ENCODE assay signal across 8 cellular contexts in genomic region chr16:85026696-85027095, GRCh38. TPM values are rescaled to one million over a fixed set of nuclear protein-coding genes. Genes with fewer than 3 reads are reported as not detected.
DNase-seq lines count a peak whose midpoint lies in the region; ATAC-seq and TF ChIP-seq lines count a peak whose summit lies in the region.

No MANE protein-coding gene starts in this region.

- CTCF ChIA-PET in CD8-positive, alpha-beta T cell (lab: Charles Lee) = interaction anchor here (1.0 to 3.9 kb wide), 8 partner anchors 13 to 78 kb away, joined by 3 to 31 read pairs (median 6); partner anchors contain the start of gene ZDHHC7

- intact Hi-C loops in CD8-positive, alpha-beta T cell (cut with DNase I, micrococcal nuclease) = loop anchor here (1.0 to 10.0 kb wide), 6 partner anchors 15 to 1219 kb away; partner anchors contain the start of genes ZDHHC7 (in 2 of the 2), HSBP1 (in 1 of the 2) and MEAK7 (in 1 of the 2)
- intact Hi-C loops in ovary (cut with DNase I) = no loop called here
- intact Hi-C loops in aorta (cut with DNase I) = no loop called here

- H3K27ac Mint-ChIP-seq in CD8-positive, alpha-beta T cell = peak overlapping the region; percentile 81
- H3K27ac Mint-ChIP-seq in endothelial cell (ENCODE audit: unreplicated experiment) = no peak overlapping the region

- peak overlapping the region; percentile 88 for H3K4me3 Mint-ChIP-seq in CD8-positive, alpha-beta T cell
- peak overlapping the region; percentile 94 for H3K4me3 Mint-ChIP-seq in endothelial cell (ENCODE audit: unreplicated experiment)

- POLR2A ChIA-PET in CD8-positive, alpha-beta T cell (lab: Charles Lee) = interaction anchor here (0.8 to 3.3 kb wide), 7 partner anchors 10 to 64 kb away, joined by 3 to 37 read pairs (median 5); partner anchors contain the start of gene ZDHHC7

- H2AFZ ChIP-seq in OCI-LY3 (ENCODE audit: low read depth, low read length) = peak overlapping the region; percentile 80; the same call in 1 of the 2 replicates

- no peaks in the 10 kb centered on the region for H3K9me3 Mint-ChIP-seq in CD8-positive, alpha-beta T cell
- H3K9me3 Mint-ChIP-seq in endothelial cell (ENCODE audit: unreplicated experiment) = no peaks in the 10 kb centered on the region

- H3K79me2 ChIP-seq in OCI-LY3 (ENCODE audit: low read length) = no peaks in the 10 kb centered on the region

- no peaks in the 10 kb centered on the region for H3K36me3 ChIP-seq in CD8-positive, alpha-beta T cell (ENCODE audit: insufficient read depth, low read length)
- no peaks in the 10 kb centered on the region for H3K36me3 ChIP-seq in OCI-LY3 (replicated peaks; ENCODE audit: low read depth, low read length)
- no peaks in the 10 kb centered on the region for H3K36me3 ChIP-seq in ovary
- H3K36me3 ChIP-seq in aorta (ENCODE audit: control insufficient read depth in 1 of 2, insufficient read depth in 2 of 2, low read length in 1 of 2) = no peaks in the 10 kb centered on the region

- H3K4me3 ChIP-seq in CD8-positive, alpha-beta T cell (ENCODE audit: low read depth, low read length) = no peak overlapping the region
- H3K4me3 ChIP-seq in OCI-LY3 (ENCODE audit: low read length) = peak overlapping the region; percentile 88
- H3K4me3 ChIP-seq in ovary = peak overlapping the region; percentile 84
- H3K4me3 ChIP-seq in aorta (ENCODE audit: low read length in 2 of 2) = no peak overlapping the region

- peak overlapping the region; percentile 72 for H3K9ac ChIP-seq in OCI-LY3 (ENCODE audit: low read length)

- H3K9me3 ChIP-seq in CD8-positive, alpha-beta T cell (ENCODE audit: low read length) = no peaks in the 10 kb centered on the region
- H3K9me3 ChIP-seq in OCI-LY3 (ENCODE audit: insufficient read depth, low read length) (no peaks in the 10 kb centered on the region), ovary (no peaks in the 10 kb centered on the region), aorta (ENCODE audit: control insufficient read depth, low read length) (no peaks in the 10 kb centered on the region)

- peaks cover 8% of the 10 kb centered on the region for H3K36me3 Mint-ChIP-seq in CD8-positive, alpha-beta T cell
- peaks cover 3% of the 10 kb centered on the region for H3K36me3 Mint-ChIP-seq in endothelial cell (ENCODE audit: low read depth, unreplicated experiment)

- no peak overlapping the region for H3K27ac ChIP-seq in CD8-positive, alpha-beta T cell (ENCODE audit: low read depth, low read length)
- no peak overlapping the region for H3K27ac ChIP-seq in OCI-LY3 (ENCODE audit: low read length)
- H3K27ac ChIP-seq in ovary = no peak overlapping the region
- H3K27ac ChIP-seq in aorta (ENCODE audit: low read depth in 1 of 2, low read length in 2 of 2) = no peak overlapping the region

- H4K20me1 ChIP-seq in OCI-LY3 (ENCODE audit: insufficient read depth, low read length) = no peaks in the 10 kb centered on the region

- DNase-seq in CD8-positive, alpha-beta T cell = no peak
- DNase-seq in endothelial cell (ENCODE audit: low spot score) (no peak), ovary (no peak), aorta (no peak)
- no peak for DNase-seq in activated CD4-positive, alpha-beta T cell treated with anti-CD3 and anti-CD28 coated beads, Interleukin-2, amount 50 U/mL, for 4 hours

- WGBS in ovary, 3 donors = 51 to 55% (median 52%) methylated on average over 5 of the region's 5 CpGs
- WGBS in aorta, 2 donors = 63% methylated on average over 5 of the region's 5 CpGs

- no peaks in the 10 kb centered on the region for H3K27me3 ChIP-seq in CD8-positive, alpha-beta T cell (ENCODE audit: insufficient read depth, low read length)
- H3K27me3 ChIP-seq in OCI-LY3 (ENCODE audit: low read depth, low read length) (peaks cover 26% of the 10 kb centered on the region), ovary (no peaks in the 10 kb centered on the region), aorta (ENCODE audit: control insufficient read depth in 1 of 2, insufficient read depth in 2 of 2, low read length in 1 of 2) (no peaks in the 10 kb centered on the region)

- TF ChIP-seq POLR2A in ovary (IDR thresholded peaks at IDR 0.05) = no peak

- no peak for TF ChIP-seq EP300 in ovary (IDR thresholded peaks at IDR 0.05)

- H3K4me1 ChIP-seq in CD8-positive, alpha-beta T cell (ENCODE audit: insufficient read depth, low read length) = peaks cover 31% of the 10 kb centered on the region
- H3K4me1 ChIP-seq in OCI-LY3 (ENCODE audit: low read length) = peaks cover 23% of the 10 kb centered on the region
- peaks cover 9% of the 10 kb centered on the region for H3K4me1 ChIP-seq in ovary (ENCODE audit: insufficient read depth)
- no peaks in the 10 kb centered on the region for H3K4me1 ChIP-seq in aorta (ENCODE audit: control insufficient read depth in 1 of 2, insufficient read depth in 2 of 2, low read length in 2 of 2)

- no peaks in the 10 kb centered on the region for H3K27me3 Mint-ChIP-seq in CD8-positive, alpha-beta T cell (ENCODE audit: low read depth)
- H3K27me3 Mint-ChIP-seq in endothelial cell (ENCODE audit: unreplicated experiment) = peaks cover 2% of the 10 kb centered on the region

- H3K4me1 Mint-ChIP-seq in CD8-positive, alpha-beta T cell (ENCODE audit: low read depth) = peaks cover 42% of the 10 kb centered on the region
- peaks cover 17% of the 10 kb centered on the region for H3K4me1 Mint-ChIP-seq in endothelial cell (ENCODE audit: unreplicated experiment)

- H3K4me2 ChIP-seq in OCI-LY3 (ENCODE audit: low read length) = peak overlapping the region; percentile 62

- no peak for TF ChIP-seq CTCF in CD8-positive, alpha-beta T cell (IDR thresholded peaks at IDR 0.05)
- TF ChIP-seq CTCF in OCI-LY3 (IDR thresholded peaks at IDR 0.05; ENCODE audit: low read depth, low read length) (no peak), endothelial cell (IDR thresholded peaks at IDR 0.05; ENCODE audit: unreplicated experiment) (no peak), ovary (IDR thresholded peaks at IDR 0.05) (no peak)

- ATAC-seq in CD8-positive, alpha-beta T cell = no peak
- ATAC-seq in GM19351 (IDR thresholded peaks at IDR 0.05; ENCODE audit: unreplicated experiment) = no peak
- ATAC-seq in GM21528 (IDR thresholded peaks at IDR 0.05; ENCODE audit: low FRiP score, unreplicated experiment) = no peak
- ATAC-seq in aorta (ENCODE audit: low FRiP score) = no peak

RNA-seq across cellular contexts. Expression of gene KIAA0513, which starts 0.9 kb away (rescaled TPM):
- total RNA-seq in CD8-positive, alpha-beta T cell = 10 to 100 TPM in 1 of 2 experiments, 1 to 10 TPM in 1; 9.7 to 10.3 TPM
- total RNA-seq in endothelial cell (ENCODE audit: unreplicated experiment) (5.5 TPM), ovary (10 to 100 TPM in 1 of 7 donors, 1 to 10 TPM in 6; 3.4 to 12.8 (median 7.5) TPM), aorta (10 to 100 TPM; 15.1 to 17.7 TPM)
- polyA plus RNA-seq in ovary (1 to 10 TPM; 2.8 to 3.9 TPM), aorta (1 to 10 TPM; 3.4 to 5.5 TPM)

RNA-seq across cellular contexts. Expression of gene ZDHHC7, which starts 15.4 kb away (rescaled TPM):
- total RNA-seq in CD8-positive, alpha-beta T cell = 10 to 100 TPM; 85.4 to 92.1 TPM
- total RNA-seq in endothelial cell (ENCODE audit: unreplicated experiment) (46.5 TPM), ovary (10 to 100 TPM; 28.3 to 39.6 (median 32.7) TPM), aorta (10 to 100 TPM; 35.9 to 57.0 TPM)
- polyA plus RNA-seq in ovary (10 to 100 TPM; 23.9 to 54.5 TPM), aorta (10 to 100 TPM; 11.4 to 36.3 TPM)

Comparison
In these comparisons a context has a peak if more than half of its experiments do, and no peak if none do; other contexts are left out.
1. H3K4me3 ChIP-seq: peak in OCI-LY3 (single experiment) and ovary (single experiment); none in CD8-positive, alpha-beta T cell (single experiment) and aorta (0 of 2).
2. intact Hi-C loops: an anchor here in CD8-positive, alpha-beta T cell (1.0 to 10.0 kb wide); none called in ovary and aorta.